24 cellular contexts compared by ENCODE assay signal in the genomic region with DNA sequence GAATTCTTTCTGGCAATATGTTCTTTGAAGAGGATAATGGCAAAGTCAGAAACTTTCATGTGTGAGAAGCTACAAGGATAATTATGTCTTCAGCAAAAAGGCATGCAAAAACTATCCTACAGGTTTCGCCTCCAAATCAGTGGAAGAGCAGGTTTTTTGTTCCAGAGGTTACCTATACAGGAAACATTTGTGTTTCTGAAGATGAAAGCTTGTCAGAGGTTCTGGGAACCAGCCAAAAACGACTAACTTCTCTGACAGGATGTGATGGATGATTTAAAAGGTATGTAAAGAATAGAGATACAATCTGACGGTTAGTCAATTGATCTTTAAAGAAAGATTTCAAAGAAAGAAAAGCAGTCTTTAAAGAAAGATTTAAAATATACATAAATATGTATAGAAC. TPM values are rescaled to one million over a fixed set of nuclear protein-coding genes. Genes with fewer than 3 reads are reported as not detected.
DNase-seq lines count a peak whose midpoint lies in the region; ATAC-seq, FAIRE-seq and TF ChIP-seq lines count a peak whose summit lies in the region.
"Had no signal": no experiment of that assay in that cellular context is flagged by ENCODE, and none has a peak within 500 bp of the region (broad histone marks: within the 10 kb centered on the region; RNA-seq: fewer than 3 reads in every experiment).

No MANE protein-coding gene starts in this region.

- H3K27ac ChIP-seq in KOPT-K1 (ENCODE audit: low read depth, low read length, poor library complexity, severe bottlenecking) (peak overlapping the region; percentile 73), right atrium auricular region (no peak overlapping the region)
- H3K27ac ChIP-seq: adrenal gland; BLaER1 treated with 17β-estradiol and CSF1 and Interleukin-3, amounts not matched to agents 10 nM and 100 nM; KMS-11; lower lobe of right lung; neural progenitor cell had no signal

- no peak overlapping the region for H3K4me3 Mint-ChIP-seq in mesothelial cell of epicardium
- H3K4me3 Mint-ChIP-seq: activated CD4-positive, alpha-beta memory T cell treated with anti-CD3 and anti-CD28 coated beads, Interleukin-2, amount 10 ng/mL, durations not matched to agents 7 days and 5 days; dendritic cell treated with granulocyte-macrophage colony-stimulating factor and Interleukin-4, amounts not matched to agents 40 ng/mL and 50 ng/mL, for 4 days; neural progenitor cell had no signal

- H3K4me1 Mint-ChIP-seq in mesothelial cell of epicardium: peaks cover 15% of the 10 kb centered on the region
- H3K4me1 Mint-ChIP-seq: activated CD4-positive, alpha-beta memory T cell treated with anti-CD3 and anti-CD28 coated beads, Interleukin-2, amount 10 ng/mL, durations not matched to agents 7 days and 5 days; neural progenitor cell had no signal

- ATAC-seq in GM19397 (IDR thresholded peaks at IDR 0.05; ENCODE audit: unreplicated experiment): no peak
- ATAC-seq: activated CD4-positive, CD25-positive, alpha-beta regulatory T cell treated with anti-CD3 and anti-CD28 coated beads, Interleukin-2, amount 50 U/mL, for 24 hours; lower lobe of right lung had no signal

- H3K27ac Mint-ChIP-seq in mesothelial cell of epicardium: peak overlapping the region; percentile 94
- H3K27ac Mint-ChIP-seq: activated CD4-positive, alpha-beta memory T cell treated with anti-CD3 and anti-CD28 coated beads, Interleukin-2, amount 10 ng/mL, durations not matched to agents 7 days and 5 days; dendritic cell treated with granulocyte-macrophage colony-stimulating factor and Interleukin-4, amounts not matched to agents 40 ng/mL and 50 ng/mL, for 4 days; neural progenitor cell had no signal

- TF ChIP-seq CTCF in bronchial epithelial cell (IDR thresholded peaks at IDR 0.05; ENCODE audit: insufficient read depth, low read length, severe bottlenecking) (no peak), mesothelial cell of epicardium (IDR thresholded peaks at IDR 0.05; ENCODE audit: unreplicated experiment) (no peak), right atrium auricular region (IDR thresholded peaks at IDR 0.05) (no peak)

- no peaks in the 10 kb centered on the region for H3K4me1 ChIP-seq in right atrium auricular region
- H3K4me1 ChIP-seq: adrenal gland; BLaER1 treated with 17β-estradiol and CSF1 and Interleukin-3, amounts not matched to agents 10 nM and 100 nM; lower lobe of right lung; neural progenitor cell had no signal

- H3K36me3 ChIP-seq in KOPT-K1 (ENCODE audit: insufficient read depth, low read length): no peaks in the 10 kb centered on the region
- no peaks in the 10 kb centered on the region for H3K36me3 ChIP-seq in bronchial epithelial cell (ENCODE audit: control insufficient read depth, insufficient read depth, low read length)
- H3K36me3 ChIP-seq in right atrium auricular region: no peaks in the 10 kb centered on the region
- H3K36me3 ChIP-seq: adrenal gland; BLaER1 treated with 17β-estradiol and CSF1 and Interleukin-3, amounts not matched to agents 10 nM and 100 nM; HAP-1; lower lobe of right lung; neural progenitor cell had no signal

- H3K27me3 Mint-ChIP-seq in mesothelial cell of epicardium (ENCODE audit: low read depth): no peaks in the 10 kb centered on the region
- H3K27me3 Mint-ChIP-seq: activated CD4-positive, alpha-beta memory T cell treated with anti-CD3 and anti-CD28 coated beads, Interleukin-2, amount 10 ng/mL, durations not matched to agents 7 days and 5 days; dendritic cell treated with granulocyte-macrophage colony-stimulating factor and Interleukin-4, amounts not matched to agents 40 ng/mL and 50 ng/mL, for 4 days had no signal

- peaks cover 7% of the 10 kb centered on the region for H3K9me3 ChIP-seq in KOPT-K1 (ENCODE audit: insufficient read depth, low read length, poor library complexity, severe bottlenecking)
- no peaks in the 10 kb centered on the region for H3K9me3 ChIP-seq in right atrium auricular region
- H3K9me3 ChIP-seq: adrenal gland, HAP-1, lower lobe of right lung had no signal

- H3K27me3 ChIP-seq in bronchial epithelial cell (ENCODE audit: control insufficient read depth, insufficient read depth, low read length) (no peaks in the 10 kb centered on the region), right atrium auricular region (no peaks in the 10 kb centered on the region)
- H3K27me3 ChIP-seq: adrenal gland; BLaER1 treated with 17β-estradiol and CSF1 and Interleukin-3, amounts not matched to agents 10 nM and 100 nM; neural progenitor cell had no signal

- H3K36me3 Mint-ChIP-seq in mesothelial cell of epicardium: peaks cover 5% of the 10 kb centered on the region
- H3K36me3 Mint-ChIP-seq: neural progenitor cell had no signal

- DNase-seq in SIG-M5 treated with dmso at 0.1 percent for 504 hours (lab: John Stamatoyannopoulos, UW; ENCODE audit: unreplicated experiment) (peak; percentile 4), SIG-M5 (lab: John Stamatoyannopoulos, UW) (no peak), bronchial epithelial cell (ENCODE audit: low read depth) (peak; percentile 75), mesothelial cell of epicardium (ENCODE audit: low spot score in 2 of 2, unreplicated experiment in 2 of 2) (no peak), right atrium auricular region (ENCODE audit: low spot score) (no peak)
- no peak for DNase-seq in activated CD4-positive, CD25-positive, alpha-beta regulatory T cell (lab: John Stamatoyannopoulos, UW)
- DNase-seq: activated CD4-positive, alpha-beta memory T cell treated with anti-CD3 and anti-CD28 coated beads, Interleukin-2, amount 10 ng/mL, durations not matched to agents 7 days and 5 days; activated naive CD4-positive, alpha-beta T cell; activated T-cell treated with anti-CD3 and anti-CD28 coated beads for 4 hours; adrenal gland; foreskin fibroblast; GF-D8; kidney; lower lobe of right lung; NCI-H187 treated with DMSO at 0.1 percent for 48 hours; RPMI8226 had no signal

- H3K9me3 Mint-ChIP-seq in mesothelial cell of epicardium: peaks cover 19% of the 10 kb centered on the region
- H3K9me3 Mint-ChIP-seq: activated CD4-positive, alpha-beta memory T cell treated with anti-CD3 and anti-CD28 coated beads, Interleukin-2, amount 10 ng/mL, durations not matched to agents 7 days and 5 days; dendritic cell treated with granulocyte-macrophage colony-stimulating factor and Interleukin-4, amounts not matched to agents 40 ng/mL and 50 ng/mL, for 4 days had no signal

- H3K4me3 ChIP-seq in bronchial epithelial cell (ENCODE audit: low read depth, low read length) (no peak overlapping the region), right atrium auricular region (no peak overlapping the region)
- H3K4me3 ChIP-seq: adrenal gland; BLaER1 treated with 17β-estradiol and CSF1 and Interleukin-3, amounts not matched to agents 10 nM and 100 nM; HAP-1; lower lobe of right lung; neural progenitor cell had no signal

- FAIRE-seq in bronchial epithelial cell (lab: Jason Lieb, UNC): no peak

RNA-seq across cellular contexts. Expression of a gene that starts 37.6 kb away (rescaled TPM):
- 217 and 260 TPM in 2 replicates for total RNA-seq in bronchial epithelial cell
- 140 to 145 TPM (median 144 TPM) in 3 replicates for total RNA-seq in mesothelial cell of epicardium
- 10 to 100 TPM in 1 of 2 donors, 1 to 10 TPM in 1; 9.6 to 25.4 TPM for total RNA-seq in right atrium auricular region
- total RNA-seq: activated CD4-positive, alpha-beta memory T cell treated with anti-CD3 and anti-CD28 coated beads, Interleukin-2, amount 10 ng/mL, durations not matched to agents 7 days and 5 days had no signal

Comparison
In these comparisons a context has a peak if more than half of its experiments do, and no peak if none do; other contexts are left out.
1. DNase-seq: peak in SIG-M5 treated with dmso at 0.1 percent for 504 hours (single experiment) and bronchial epithelial cell (single experiment); none in SIG-M5 (single experiment), mesothelial cell of epicardium (0 of 2), activated CD4-positive, CD25-positive, alpha-beta regulatory T cell (0 of 4) and right atrium auricular region (single experiment).